In genomic region chr16:17483266-17483864, GRCh38 we compare ENCODE assay signal across 16 cellular contexts.
"Had no signal": no experiment of that assay in that cellular context is flagged by ENCODE, and none has a peak within 500 bp of the region (broad histone marks: within the 10 kb centered on the region; RNA-seq: fewer than 3 reads in every experiment).

No MANE protein-coding gene starts in this region.

- H3K4me1 Mint-ChIP-seq: activated CD4-positive, alpha-beta T cell treated with anti-CD3 and anti-CD28 coated beads, Interleukin-2, amount 10 ng/mL, durations not matched to agents 24 days and 14 days; natural killer cell had no signal

- H3K27ac ChIP-seq: gastrocnemius medialis, heart right ventricle had no signal

- H3K4me3 ChIP-seq: gastrocnemius medialis, heart right ventricle had no signal

- H3K36me3 ChIP-seq: gastrocnemius medialis, heart right ventricle had no signal

- DNase-seq: activated CD4-positive, alpha-beta T cell treated with anti-CD3 and anti-CD28 coated beads, Interleukin-2, amount 10 ng/mL, durations not matched to agents 24 days and 14 days; activated CD4-positive, CD25-positive, alpha-beta regulatory T cell; activated CD8-positive, alpha-beta T cell treated with anti-CD3 and anti-CD28 coated beads, Interleukin-2, amount 10 ng/mL, durations not matched to agents 7 days and 5 days; activated gamma-delta T cell treated with Interleukin-2 at 50 U/mL for 16 hours; aorta; cerebellar nuclear complex; gastrocnemius medialis; heart right ventricle; left ventricle myocardium superior; mesenchymal stem cell; natural killer cell; posterior cingulate gyrus; SW 1271 had no signal

- H3K4me1 ChIP-seq: gastrocnemius medialis, heart right ventricle had no signal

- H3K27me3 ChIP-seq: gastrocnemius medialis had no signal

- H3K4me3 Mint-ChIP-seq: activated CD4-positive, alpha-beta T cell treated with anti-CD3 and anti-CD28 coated beads, Interleukin-2, amount 10 ng/mL, durations not matched to agents 24 days and 14 days; activated CD8-positive, alpha-beta T cell treated with anti-CD3 and anti-CD28 coated beads, Interleukin-2, amount 10 ng/mL, durations not matched to agents 7 days and 5 days; dendritic cell treated with granulocyte-macrophage colony-stimulating factor and Interleukin-4, amounts not matched to agents 40 ng/mL and 50 ng/mL, for 4 days; natural killer cell; stimulated activated naive CD8-positive, alpha-beta T cell treated with anti-CD3 and anti-CD28 coated beads, Interleukin-15, Interleukin-2, amounts not matched to agents 100 ng/mL and 50 ng/mL, for 24 hours had no signal

- ATAC-seq: activated CD8-positive, alpha-beta T cell treated with anti-CD3 and anti-CD28 coated beads, Interleukin-2, amount 10 ng/mL, durations not matched to agents 7 days and 5 days; gastrocnemius medialis; heart right ventricle; left ventricle myocardium superior; natural killer cell had no signal

- H3K36me3 Mint-ChIP-seq: natural killer cell had no signal

- FAIRE-seq: islet of Langerhans had no signal

- H3K27ac Mint-ChIP-seq: activated CD4-positive, alpha-beta T cell treated with anti-CD3 and anti-CD28 coated beads, Interleukin-2, amount 10 ng/mL, durations not matched to agents 24 days and 14 days; activated CD8-positive, alpha-beta T cell treated with anti-CD3 and anti-CD28 coated beads, Interleukin-2, amount 10 ng/mL, durations not matched to agents 7 days and 5 days; dendritic cell treated with granulocyte-macrophage colony-stimulating factor and Interleukin-4, amounts not matched to agents 40 ng/mL and 50 ng/mL, for 4 days; natural killer cell; stimulated activated naive CD8-positive, alpha-beta T cell treated with anti-CD3 and anti-CD28 coated beads, Interleukin-15, Interleukin-2, amounts not matched to agents 100 ng/mL and 50 ng/mL, for 24 hours had no signal

- H3K9me3 ChIP-seq: gastrocnemius medialis had no signal

- H3K9me3 Mint-ChIP-seq: activated CD4-positive, alpha-beta T cell treated with anti-CD3 and anti-CD28 coated beads, Interleukin-2, amount 10 ng/mL, durations not matched to agents 24 days and 14 days; dendritic cell treated with granulocyte-macrophage colony-stimulating factor and Interleukin-4, amounts not matched to agents 40 ng/mL and 50 ng/mL, for 4 days; natural killer cell; stimulated activated naive CD8-positive, alpha-beta T cell treated with anti-CD3 and anti-CD28 coated beads, Interleukin-15, Interleukin-2, amounts not matched to agents 100 ng/mL and 50 ng/mL, for 24 hours had no signal
